ENCODE assay signal across 8 cellular contexts in genomic region chr11:7571640-7572000, GRCh38. TPM values are rescaled to one million over a fixed set of nuclear protein-coding genes. Genes with fewer than 3 reads are reported as not detected.
DNase-seq lines count a peak whose midpoint lies in the region; ATAC-seq, FAIRE-seq and TF ChIP-seq lines count a peak whose summit lies in the region.

No MANE protein-coding gene starts in this region.

- H3K27ac ChIP-seq in A673 (ENCODE audit: low read depth, low read length, poor library complexity, severe bottlenecking) (no peak overlapping the region), adrenal gland (peak overlapping the region in 1 of 5 donors; percentile 64), rectal smooth muscle tissue (ENCODE audit: low read depth, low read length) (peak overlapping the region; percentile 10)
- H3K27ac ChIP-seq in CD4-positive, alpha-beta T cell (ENCODE audit: low read depth, low read length), result no peak overlapping the region

- no TSS peak for BruUV-seq in A673 (replicated peaks; lab: Mats Ljungman, UMichigan)

- H3K9me3 ChIP-seq in A673 (ENCODE audit: low read depth, low read length, poor library complexity, severe bottlenecking) (no peaks in the 10 kb centered on the region), adrenal gland (replicated peaks in 1 of 3) (no peaks in the 10 kb centered on the region)
- H3K9me3 ChIP-seq in CD4-positive, alpha-beta T cell (ENCODE audit: control insufficient read depth, low read length), result no peaks in the 10 kb centered on the region

- H3K27ac Mint-ChIP-seq in CD4-positive, alpha-beta T cell, result no peak overlapping the region

- H3K9ac ChIP-seq in rectal smooth muscle tissue (ENCODE audit: low read length), result no peak overlapping the region

- H3K4me3 ChIP-seq in A673 (ENCODE audit: low read depth, low read length, poor library complexity, severe bottlenecking), result no peak overlapping the region
- no peak overlapping the region for H3K4me3 ChIP-seq in adrenal gland
- no peak overlapping the region for H3K4me3 ChIP-seq in rectal smooth muscle tissue (ENCODE audit: low read length)

- no peaks in the 10 kb centered on the region for H3K9me3 Mint-ChIP-seq in CD4-positive, alpha-beta T cell

- TF ChIP-seq POLR2A in GM12892 (IDR thresholded peaks at IDR 0.05; ENCODE audit: low read depth, low read length) (no peak), adrenal gland (IDR thresholded peaks at IDR 0.05) (no peak)

- H3K36me3 ChIP-seq in A673 (ENCODE audit: insufficient read depth, low read length, poor library complexity, severe bottlenecking) (no peaks in the 10 kb centered on the region), adrenal gland (replicated peaks in 1 of 2) (no peaks in the 10 kb centered on the region), rectal smooth muscle tissue (ENCODE audit: control insufficient read depth, insufficient read depth, low read length) (no peaks in the 10 kb centered on the region)

- POLR2A ChIA-PET in A673 (lab: Charles Lee; ENCODE audit: low non-redundant PET), result interaction anchor here (0.6 kb wide), 1 partner anchor 100 kb away, joined by 3 read pairs; no protein-coding TSS in a partner anchor
- POLR2A ChIA-PET in CD4-positive, alpha-beta T cell (lab: Charles Lee), result no interaction called here

- H3K4me1 ChIP-seq in A673 (ENCODE audit: insufficient read depth, low read length, poor library complexity, severe bottlenecking), result peaks cover 17% of the 10 kb centered on the region
- H3K4me1 ChIP-seq in adrenal gland (replicated peaks in 1 of 2), result peaks cover 0 to 33% of the 10 kb centered on the region in 2 donors
- H3K4me1 ChIP-seq in rectal smooth muscle tissue (ENCODE audit: control insufficient read depth, insufficient read depth, low read length), result peaks cover 7% of the 10 kb centered on the region

- WGBS in adrenal gland, 4 donors, result 1 to 9% (median 6%) methylated on average over 4 of the region's 4 CpGs

- H3K4me1 Mint-ChIP-seq in CD4-positive, alpha-beta T cell (ENCODE audit: low read depth), result peaks cover 28% of the 10 kb centered on the region

- peak; percentile 80 for TF ChIP-seq CTCF in A673 (conservative IDR thresholded peaks at IDR 0.05; ENCODE audit: low read depth, low read length)
- peak; percentile 90 to 97 (median 94) for TF ChIP-seq CTCF in adrenal gland (IDR thresholded peaks at IDR 0.05)
- no peak for TF ChIP-seq CTCF in CD4-positive, alpha-beta T cell (IDR thresholded peaks at IDR 0.05)

- no peaks in the 10 kb centered on the region for H3K27me3 Mint-ChIP-seq in CD4-positive, alpha-beta T cell

- no peak overlapping the region for H3K4me3 Mint-ChIP-seq in CD4-positive, alpha-beta T cell

- CTCF ChIA-PET in A673 (lab: Charles Lee), result interaction anchor here (0.6 to 2.7 kb wide), 7 partner anchors 11 to 528 kb away, joined by 4 to 25 read pairs (median 5); no protein-coding TSS in a partner anchor
- CTCF ChIA-PET in CD4-positive, alpha-beta T cell (lab: Charles Lee), result interaction anchor here (0.9 kb wide), 1 partner anchor 37 kb away, joined by 4 read pairs; no protein-coding TSS in a partner anchor

- H3K27me3 ChIP-seq in A673 (replicated peaks; ENCODE audit: insufficient read depth, low read depth, low read length, poor library complexity) (no peaks in the 10 kb centered on the region), adrenal gland (no peaks in the 10 kb centered on the region), rectal smooth muscle tissue (ENCODE audit: control insufficient read depth, insufficient read depth, low read length) (no peaks in the 10 kb centered on the region)
- peaks cover 22% of the 10 kb centered on the region for H3K27me3 ChIP-seq in CD4-positive, alpha-beta T cell (ENCODE audit: control insufficient read depth, insufficient read depth, low read length)

- FAIRE-seq in GM12892 (lab: Jason Lieb, UNC), result peak; percentile 76

- intact Hi-C loops in A673 (cut with micrococcal nuclease; ENCODE audit: unreplicated experiment) (loop anchor here (1.0 to 10.0 kb wide), 4 partner anchors 85 to 217 kb away; no protein-coding TSS in a partner anchor), adrenal gland (cut with DNase I) (loop anchor here (5.0 kb wide), 3 partner anchors 81 to 101 kb away; partner anchors contain the start of gene CYB5R2 (in 1 of the 2)), left ventricle myocardium superior (cut with micrococcal nuclease) (loop anchor here (5.0 kb wide), 1 partner anchor 96 kb away; no protein-coding TSS in a partner anchor)
- intact Hi-C loops in CD4-positive, alpha-beta T cell (cut with DNase I, micrococcal nuclease), result loop anchor here in 1 of 2 experiments (5.0 kb wide), 1 partner anchor 116 kb away; no protein-coding TSS in a partner anchor

- peaks cover 37% of the 10 kb centered on the region for H3K36me3 Mint-ChIP-seq in CD4-positive, alpha-beta T cell (ENCODE audit: low read depth)

- DNase-seq in A673 (ENCODE audit: low spot score), result peak; percentile 70
- no peak for DNase-seq in GM12892 (ENCODE audit: insufficient read length)
- peak; percentile 75 to 80 for DNase-seq in NCI-H1930 (lab: John Stamatoyannopoulos, UW)
- peak; percentile 54 to 89 (median 76) for DNase-seq in adrenal gland
- peak; percentile 67 for DNase-seq in left ventricle myocardium superior
- no peak for DNase-seq in CD4-positive, alpha-beta T cell

- ATAC-seq in left ventricle myocardium superior (peak; percentile 75), HG03095 (IDR thresholded peaks at IDR 0.05; ENCODE audit: unreplicated experiment) (no peak)
- ATAC-seq in CD4-positive, alpha-beta T cell (ENCODE audit: poor library complexity), result no peak

RNA-seq across cellular contexts. Expression of gene PPFIBP2, which starts 57.8 kb away (rescaled TPM):
- total RNA-seq in A673 (2021) (5.7 and 6.8 TPM in 2 replicates), adrenal gland (10 to 100 TPM; 11.4 to 36.5 (median 20.7) TPM), left ventricle myocardium superior (19.9 TPM)
- 42.0 TPM for polyA plus RNA-seq in GM12892 (2012; ENCODE audit: missing spikeins)
- polyA plus RNA-seq in adrenal gland, result 10 to 100 TPM; 12.8 to 35.3 (median 21.2) TPM
- 10 to 100 TPM; 27.0 to 35.9 TPM for total RNA-seq in CD4-positive, alpha-beta T cell

Comparison
In these comparisons a context has a peak if more than half of its experiments do, and no peak if none do; other contexts are left out.
1. DNase-seq: peak in A673 (single experiment), NCI-H1930 (2 of 2), adrenal gland (7 of 7) and left ventricle myocardium superior (single experiment); none in GM12892 (single experiment) and CD4-positive, alpha-beta T cell (0 of 10).